Comparison of ENCODE assay signal across 16 cellular contexts in the genomic region with DNA sequence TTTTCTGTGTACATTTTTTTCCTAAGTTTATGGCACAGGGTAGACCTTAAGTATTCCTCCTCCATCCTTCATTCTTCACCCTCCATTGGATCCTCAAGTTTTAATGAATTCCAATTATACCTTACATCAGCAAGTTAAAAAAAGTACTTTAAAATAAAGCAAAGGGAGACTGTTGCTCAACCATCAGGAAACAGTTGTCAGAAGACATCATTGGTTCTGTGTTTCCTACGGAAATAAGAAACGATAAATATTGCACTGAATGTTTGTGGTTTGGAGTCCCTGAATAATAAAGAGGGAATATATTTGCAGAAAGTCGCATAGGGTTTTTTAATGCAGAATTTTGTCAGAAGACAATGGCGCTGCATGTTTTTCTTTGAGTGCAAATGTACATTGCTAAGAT. TPM values are rescaled to one million over a fixed set of nuclear protein-coding genes. Genes with fewer than 3 reads are reported as not detected.
DNase-seq lines count a peak whose midpoint lies in the region; ATAC-seq and TF ChIP-seq lines count a peak whose summit lies in the region.
"Had no signal": no experiment of that assay in that cellular context is flagged by ENCODE, and none has a peak within 500 bp of the region (broad histone marks: within the 10 kb centered on the region; RNA-seq: fewer than 3 reads in every experiment).

No MANE protein-coding gene starts in this region.

- H3K9me3 ChIP-seq in breast epithelium (no peaks in the 10 kb centered on the region), suprapubic skin (no peaks in the 10 kb centered on the region)

- no peak overlapping the region for H3K27ac Mint-ChIP-seq in MCF 10A (ENCODE audit: low read depth, unreplicated experiment)
- peak overlapping the region; percentile 38 to 55 for H3K27ac Mint-ChIP-seq in effector memory CD8-positive, alpha-beta T cell
- H3K27ac Mint-ChIP-seq: HFFc6 had no signal

- no peak for TF ChIP-seq EP300 in suprapubic skin (IDR thresholded peaks at IDR 0.05)

- ATAC-seq in effector memory CD8-positive, alpha-beta T cell (replicated peaks) = no peak
- ATAC-seq in HG03045 (IDR thresholded peaks at IDR 0.05; ENCODE audit: unreplicated experiment) = no peak

- TF ChIP-seq POLR2A in breast epithelium (IDR thresholded peaks at IDR 0.05) = no peak
- no peak for TF ChIP-seq POLR2A in suprapubic skin (IDR thresholded peaks at IDR 0.05)

- POLR2A ChIA-PET in MCF 10A (lab: Yijun Ruan, JAX) = interaction anchor here (0.6 to 1.4 kb wide), 3 partner anchors 18 to 29 kb away, joined by 3 to 4 read pairs (median 3); a partner anchor contains a TSS

- CTCF ChIA-PET in MCF 10A (lab: Yijun Ruan, JAX) = interaction anchor here (0.8 to 1.1 kb wide), 2 partner anchors 122 to 768 kb away, joined by 3 to 6 read pairs; no protein-coding TSS in a partner anchor

- H3K27me3 ChIP-seq in breast epithelium = no peaks in the 10 kb centered on the region
- no peaks in the 10 kb centered on the region for H3K27me3 ChIP-seq in suprapubic skin

- no peak overlapping the region for H3K4me3 Mint-ChIP-seq in MCF 10A (ENCODE audit: unreplicated experiment)
- no peak overlapping the region for H3K4me3 Mint-ChIP-seq in effector memory CD8-positive, alpha-beta T cell
- H3K4me3 Mint-ChIP-seq: HFFc6 had no signal

- no peaks in the 10 kb centered on the region for H3K4me1 ChIP-seq in breast epithelium
- no peaks in the 10 kb centered on the region for H3K4me1 ChIP-seq in suprapubic skin

- H3K27ac ChIP-seq in breast epithelium (no peak overlapping the region), suprapubic skin (no peak overlapping the region)
- H3K27ac ChIP-seq: HL-60 had no signal

- no peak for TF ChIP-seq CTCF in MCF 10A (IDR thresholded peaks at IDR 0.05; ENCODE audit: unreplicated experiment)
- no peak for TF ChIP-seq CTCF in breast epithelium (IDR thresholded peaks at IDR 0.05)
- TF ChIP-seq CTCF in suprapubic skin (IDR thresholded peaks at IDR 0.05) = no peak

- 74% methylated on average over 4 of the region's 4 CpGs for WGBS in suprapubic skin

- no peaks in the 10 kb centered on the region for H3K27me3 Mint-ChIP-seq in MCF 10A (ENCODE audit: insufficient read depth, unreplicated experiment)
- no peaks in the 10 kb centered on the region for H3K27me3 Mint-ChIP-seq in effector memory CD8-positive, alpha-beta T cell

- BruUV-seq in MCF 10A (replicated peaks; lab: Mats Ljungman, UMichigan) = TSS peak; percentile 26

- H3K4me1 Mint-ChIP-seq in MCF 10A (ENCODE audit: insufficient read depth, unreplicated experiment) = peaks cover 6% of the 10 kb centered on the region
- H3K4me1 Mint-ChIP-seq in effector memory CD8-positive, alpha-beta T cell (ENCODE audit: low read depth in 2 of 2) = no peaks in the 10 kb centered on the region

- H3K36me3 Mint-ChIP-seq in MCF 10A (ENCODE audit: insufficient read depth, unreplicated experiment) = peaks cover 60% of the 10 kb centered on the region
- H3K36me3 Mint-ChIP-seq in effector memory CD8-positive, alpha-beta T cell (ENCODE audit: insufficient read depth) = peaks cover 40% of the 10 kb centered on the region

- no peaks in the 10 kb centered on the region for H3K9me3 Mint-ChIP-seq in MCF 10A (ENCODE audit: unreplicated experiment)
- no peaks in the 10 kb centered on the region for H3K9me3 Mint-ChIP-seq in effector memory CD8-positive, alpha-beta T cell
- H3K9me3 Mint-ChIP-seq: HFFc6 had no signal

- DNase-seq in MCF 10A (ENCODE audit: unreplicated experiment) = no peak
- no peak for DNase-seq in breast epithelium (ENCODE audit: low spot score in 2 of 2)
- peak; percentile 39 to 45 for DNase-seq in Kasumi-1 (lab: John Stamatoyannopoulos, UW)
- DNase-seq in effector memory CD8-positive, alpha-beta T cell = no peak
- DNase-seq in suprapubic skin (ENCODE audit: low spot score in 2 of 2) = no peak
- DNase-seq in iPS-NIHi11 (ENCODE audit: low spot score) = no peak
- DNase-seq: Calu3, HFFc6, KBM-7, NCI-H1930, NCI-H2171, NCI-H510A treated with DMSO at 0.1 percent for 48 hours had no signal

- H3K36me3 ChIP-seq in breast epithelium = no peaks in the 10 kb centered on the region
- H3K36me3 ChIP-seq in suprapubic skin = peaks cover 52% of the 10 kb centered on the region

- H3K4me3 ChIP-seq in breast epithelium (no peak overlapping the region), suprapubic skin (no peak overlapping the region)

- intact Hi-C loops in MCF 10A (cut with micrococcal nuclease) (no loop called here), breast epithelium (cut with DNase I; ENCODE audit: low total_unique reads) (no loop called here)

RNA-seq across cellular contexts. Expression of a gene that starts 28.1 kb away (rescaled TPM):
- 516 and 739 TPM in 2 replicates for total RNA-seq in MCF 10A (2022)
- 100 to 1,000 TPM; 433 to 515 (median 501) TPM for total RNA-seq in breast epithelium
- total RNA-seq in suprapubic skin = 100 to 1,000 TPM; 438 to 724 (median 616) TPM

RNA-seq across cellular contexts. Expression of a gene that starts 43.9 kb away (rescaled TPM):
- total RNA-seq in MCF 10A (2022) = 60.9 and 83.4 TPM in 2 replicates
- 10 to 100 TPM; 73.1 to 83.7 (median 74.4) TPM for total RNA-seq in breast epithelium
- total RNA-seq in suprapubic skin = 100 to 1,000 TPM in 1 of 4 donors, 10 to 100 TPM in 3; 48.6 to 121 (median 50.4) TPM

RNA-seq across cellular contexts. Expression of a gene that starts 44.3 kb away (rescaled TPM):
- total RNA-seq in MCF 10A (2022) (23.6 and 31.8 TPM in 2 replicates), breast epithelium (100 to 1,000 TPM in 1 of 3 donors, 10 to 100 TPM in 2; 18.7 to 166 (median 57.0) TPM), suprapubic skin (10 to 100 TPM; 14.9 to 27.0 (median 22.6) TPM)

RNA-seq across cellular contexts. Expression of a gene that starts 45.8 kb away (rescaled TPM):
- total RNA-seq in MCF 10A (2022) (not detected in 2 replicates), breast epithelium (not detected), suprapubic skin (not detected)
- total RNA-seq: Calu3, H4, RPMI7951 had no signal

Comparison
In these comparisons a context has a peak if more than half of its experiments do, and no peak if none do; other contexts are left out.
1. DNase-seq: peak in Kasumi-1 (2 of 2); none in MCF 10A (single experiment), breast epithelium (0 of 2), effector memory CD8-positive, alpha-beta T cell (0 of 3), suprapubic skin (0 of 2) and iPS-NIHi11 (single experiment).